Comparison of ENCODE assay signal across 23 cellular contexts in genomic region chr10:3000063-3000462, GRCh38.
A peak's percentile ranks its signal among the peaks of the same experiment; 100 is the strongest.
DNase-seq lines count a peak whose midpoint lies in the region; ATAC-seq, FAIRE-seq and TF ChIP-seq lines count a peak whose summit lies in the region.
"Had no signal": no experiment of that assay in that cellular context is flagged by ENCODE, and none has a peak within 500 bp of the region (broad histone marks: within the 10 kb centered on the region; RNA-seq: fewer than 3 reads in every experiment).

No MANE protein-coding gene starts in this region.

- no TSS peak for BruUV-seq in OCI-LY7 (replicated peaks; lab: Mats Ljungman, UMichigan)

- H3K79me2 ChIP-seq in OCI-LY7 (ENCODE audit: insufficient read depth, low read depth, low read length) (no peaks in the 10 kb centered on the region), hepatocyte (no peaks in the 10 kb centered on the region)

- no peak for TF ChIP-seq EP300 in A549 (IDR thresholded peaks at IDR 0.05)

- ATAC-seq in A549 (no peak), HG02610 (IDR thresholded peaks at IDR 0.05; ENCODE audit: unreplicated experiment) (no peak)
- ATAC-seq in stimulated activated effector memory CD8-positive, alpha-beta T cell treated with anti-CD3 and anti-CD28 coated beads, Interleukin-12 subunit alpha, Interleukin-12 subunit beta, amount 100 ng/mL, for 72 hours: no peak
- ATAC-seq: GM12878, HCT116 had no signal

- H3K9me3 ChIP-seq in A549 (no peaks in the 10 kb centered on the region), OCI-LY7 (ENCODE audit: low read length) (no peaks in the 10 kb centered on the region), hepatocyte (ENCODE audit: low read depth) (no peaks in the 10 kb centered on the region)
- H3K9me3 ChIP-seq: MG63 had no signal

- no peak for TF ChIP-seq POLR2A in A549 (IDR thresholded peaks at IDR 0.05; ENCODE audit: low read length)

- no peak overlapping the region for H3K4me3 Mint-ChIP-seq in stimulated activated effector memory CD8-positive, alpha-beta T cell treated with anti-CD3 and anti-CD28 coated beads, Interleukin-12 subunit alpha, Interleukin-12 subunit beta, amount 100 ng/mL, for 72 hours

- intact Hi-C loops in OCI-LY7 (cut with micrococcal nuclease; ENCODE audit: unreplicated experiment): no loop called here

- H3K36me3 Mint-ChIP-seq in stimulated activated effector memory CD8-positive, alpha-beta T cell treated with anti-CD3 and anti-CD28 coated beads, Interleukin-12 subunit alpha, Interleukin-12 subunit beta, amount 100 ng/mL, for 72 hours: no peaks in the 10 kb centered on the region

- POLR2A ChIA-PET in A549 (lab: Yijun Ruan, JAX): no interaction called here
- POLR2A ChIA-PET in OCI-LY7 (lab: Charles Lee): no interaction called here

- TF ChIP-seq RAD21 in A549 (conservative IDR thresholded peaks at IDR 0.05 in 1 of 2, IDR thresholded peaks at IDR 0.05 in 1 of 2): no peak

- H4K20me1 ChIP-seq in OCI-LY7 (ENCODE audit: insufficient read depth, low read length): no peaks in the 10 kb centered on the region
- H4K20me1 ChIP-seq in hepatocyte (ENCODE audit: insufficient read depth, poor library complexity, severe bottlenecking): no peaks in the 10 kb centered on the region

- no peak for DNase-seq in A549 (ENCODE audit: low read depth in 1 of 2, low spot score in 1 of 2)
- peak; percentile 14 for DNase-seq in HT1080 (ENCODE audit: low read depth)
- DNase-seq in OCI-LY7 (ENCODE audit: low spot score): no peak
- DNase-seq in hepatocyte (ENCODE audit: low spot score): no peak
- no peak for DNase-seq in HUDEP-2 (lab: John Stamatoyannopoulos, UW; ENCODE audit: unreplicated experiment in 76 of 76)
- DNase-seq in stimulated activated effector memory CD8-positive, alpha-beta T cell treated with anti-CD3 and anti-CD28 coated beads, Interleukin-12 subunit alpha, Interleukin-12 subunit beta, amount 100 ng/mL, for 72 hours (ENCODE audit: low spot score in 2 of 2): no peak
- no peak for DNase-seq in NCI-H524 (lab: John Stamatoyannopoulos, UW)
- DNase-seq: C1 segment of cervical spinal cord, COR-L47, DND-41, GDM1, GM23248, MG63, NCI-H1092, NCI-H1694, NCI-H345, NCI-H82, SHP77 had no signal

- WGBS in A549 (ENCODE audit: missing lambda C conversion rate): 18% methylated on average over 2 of the region's 2 CpGs
- WGBS in hepatocyte (ENCODE audit: low lambda C conversion rate, missing lambda C conversion rate): 68% methylated on average over 2 of the region's 2 CpGs

- H3K36me3 ChIP-seq in OCI-LY7 (ENCODE audit: insufficient read depth, low read length): no peaks in the 10 kb centered on the region
- no peaks in the 10 kb centered on the region for H3K36me3 ChIP-seq in hepatocyte (replicated peaks; ENCODE audit: insufficient read depth, low read depth)
- H3K36me3 ChIP-seq: MG63 had no signal

- no peak overlapping the region for H3K4me3 ChIP-seq in A549
- no peak overlapping the region for H3K4me3 ChIP-seq in OCI-LY7 (ENCODE audit: low read depth, low read length, poor library complexity, severe bottlenecking)
- no peak overlapping the region for H3K4me3 ChIP-seq in hepatocyte
- H3K4me3 ChIP-seq: GM12878, GM23248, MG63 had no signal

- H3K27ac Mint-ChIP-seq in stimulated activated effector memory CD8-positive, alpha-beta T cell treated with anti-CD3 and anti-CD28 coated beads, Interleukin-12 subunit alpha, Interleukin-12 subunit beta, amount 100 ng/mL, for 72 hours: no peak overlapping the region

- H2AFZ ChIP-seq in OCI-LY7 (ENCODE audit: low read length): 0 out of 2 replicates have a peak overlapping the region, but pooled peaks have one; percentile 13
- H2AFZ ChIP-seq in hepatocyte: no peak overlapping the region
- H2AFZ ChIP-seq: GM23248 had no signal

- no peaks in the 10 kb centered on the region for H3K4me1 ChIP-seq in A549
- H3K4me1 ChIP-seq in OCI-LY7 (ENCODE audit: insufficient read depth, low read length, poor library complexity, severe bottlenecking): no peaks in the 10 kb centered on the region
- H3K4me1 ChIP-seq in hepatocyte (ENCODE audit: insufficient read depth): peaks cover 2% of the 10 kb centered on the region

- peaks cover 6% of the 10 kb centered on the region for H3K4me1 Mint-ChIP-seq in stimulated activated effector memory CD8-positive, alpha-beta T cell treated with anti-CD3 and anti-CD28 coated beads, Interleukin-12 subunit alpha, Interleukin-12 subunit beta, amount 100 ng/mL, for 72 hours

- CTCF ChIA-PET in A549 (lab: Yijun Ruan, JAX): interaction anchor here (1.3 to 1.5 kb wide), 2 partner anchors 12 to 43 kb away, joined by 3 to 5 read pairs; no protein-coding TSS in a partner anchor
- CTCF ChIA-PET in OCI-LY7 (lab: Charles Lee; ENCODE audit: unreplicated experiment): no interaction called here

- H3K27me3 ChIP-seq in hepatocyte: no peaks in the 10 kb centered on the region

- no peak overlapping the region for H3K27ac ChIP-seq in A549
- no peak overlapping the region for H3K27ac ChIP-seq in OCI-LY7 (ENCODE audit: low read depth, low read length, poor library complexity, severe bottlenecking)
- H3K27ac ChIP-seq in hepatocyte: peak overlapping the region; percentile 53
- H3K27ac ChIP-seq: GM23248 had no signal

- peaks cover 4% of the 10 kb centered on the region for H3K9me3 Mint-ChIP-seq in stimulated activated effector memory CD8-positive, alpha-beta T cell treated with anti-CD3 and anti-CD28 coated beads, Interleukin-12 subunit alpha, Interleukin-12 subunit beta, amount 100 ng/mL, for 72 hours

- H3K9me2 ChIP-seq in OCI-LY7 (ENCODE audit: insufficient read depth, low read length) (no peaks in the 10 kb centered on the region), hepatocyte (replicated peaks; ENCODE audit: insufficient read depth) (no peaks in the 10 kb centered on the region)

- TF ChIP-seq CTCF in A549 (IDR thresholded peaks at IDR 0.05): no peak
- TF ChIP-seq CTCF in OCI-LY7 (conservative IDR thresholded peaks at IDR 0.05; ENCODE audit: low read length): no peak
- TF ChIP-seq CTCF in hepatocyte (IDR thresholded peaks at IDR 0.05; ENCODE audit: poor library complexity): no peak

- no peak for FAIRE-seq in A549 (lab: Jason Lieb, UNC)
- FAIRE-seq: A204.1, GM12878, RCC 7860 had no signal

- H3K4me2 ChIP-seq in A549 (no peak overlapping the region), OCI-LY7 (ENCODE audit: low read length) (no peak overlapping the region), hepatocyte (no peak overlapping the region)

TF ChIP-seq in A549, 52 proteins besides CTCF, POLR2A, EP300 and RAD21:
- no peak for TF ChIP-seq POLR2AphosphoS2 (conservative IDR thresholded peaks at IDR 0.05; ENCODE audit: low read length)
- TF ChIP-seq USF2 (IDR thresholded peaks at IDR 0.05): 0 out of 2 replicates have a peak, but pooled peaks have one; percentile 16
- no peak for TF ChIP-seq SREBF2 (IDR thresholded peaks at IDR 0.05)
- no peak for TF ChIP-seq FOXS1 (CRISPR knock-in tag; IDR thresholded peaks at IDR 0.05)
- no peak for TF ChIP-seq REST (IDR thresholded peaks at IDR 0.05)
